In genomic region chr15:76285241-76285825, GRCh38 we compare ENCODE assay signal across 9 cellular contexts. TPM values are rescaled to one million over a fixed set of nuclear protein-coding genes. Genes with fewer than 3 reads are reported as not detected.
DNase-seq lines count a peak whose midpoint lies in the region; ATAC-seq and TF ChIP-seq lines count a peak whose summit lies in the region.
"Had no signal": no experiment of that assay in that cellular context is flagged by ENCODE, and none has a peak within 500 bp of the region (broad histone marks: within the 10 kb centered on the region; RNA-seq: fewer than 3 reads in every experiment).

No MANE protein-coding gene starts in this region.

- intact Hi-C loops in left ventricle myocardium inferior (cut with micrococcal nuclease) = no loop called here
- intact Hi-C loops in Right ventricle myocardium inferior (cut with DNase I) = no loop called here

- TF ChIP-seq CTCF in left ventricle myocardium inferior (IDR thresholded peaks at IDR 0.05; ENCODE audit: borderline replicate concordance) (peak; percentile 54), coronary artery (IDR thresholded peaks at IDR 0.05) (no peak)

- H3K4me3 ChIP-seq in left ventricle myocardium inferior (no peak overlapping the region), coronary artery (no peak overlapping the region)

- ATAC-seq in Right ventricle myocardium inferior (no peak), GM19324 (IDR thresholded peaks at IDR 0.05; ENCODE audit: low FRiP score, unreplicated experiment) (no peak)

- H3K9me3 ChIP-seq in left ventricle myocardium inferior (replicated peaks) = no peaks in the 10 kb centered on the region

- DNase-seq in left ventricle myocardium inferior = no peak
- no peak for DNase-seq in Right ventricle myocardium inferior (ENCODE audit: missing footprints)
- DNase-seq in NCI-H69 (lab: John Stamatoyannopoulos, UW) = peak; percentile 19
- peak; percentile 23 for DNase-seq in epidermal melanocyte (ENCODE audit: insufficient read length, low spot score)
- no peak for DNase-seq in middle frontal gyrus (ENCODE audit: extremely low spot score, low spot score)
- no peak for DNase-seq in GM19240 (ENCODE audit: insufficient read length, low spot score)
- DNase-seq in coronary artery (ENCODE audit: low spot score) = no peak
- DNase-seq: activated CD4-positive, CD25-positive, alpha-beta regulatory T cell had no signal

- H3K4me1 ChIP-seq in left ventricle myocardium inferior = peaks cover 5% of the 10 kb centered on the region

- H3K27ac ChIP-seq in left ventricle myocardium inferior (replicated peaks) (no peak overlapping the region), coronary artery (no peak overlapping the region)

- H3K36me3 ChIP-seq in left ventricle myocardium inferior = peaks cover 69% of the 10 kb centered on the region

- H3K27me3 ChIP-seq in left ventricle myocardium inferior (ENCODE audit: low read depth) = no peaks in the 10 kb centered on the region

RNA-seq across cellular contexts. Expression of gene ETFA, which starts 25.9 kb away (rescaled TPM):
- 511 TPM for total RNA-seq in left ventricle myocardium inferior
- 498 TPM for total RNA-seq in Right ventricle myocardium inferior

RNA-seq across cellular contexts. Expression of gene ISL2, which starts 51.2 kb away (rescaled TPM):
- total RNA-seq in left ventricle myocardium inferior (not detected), Right ventricle myocardium inferior (not detected)

Comparison
In these comparisons a context has a peak if more than half of its experiments do, and no peak if none do; other contexts are left out.
1. DNase-seq: peak in NCI-H69 (single experiment) and epidermal melanocyte (single experiment); none in left ventricle myocardium inferior (single experiment), Right ventricle myocardium inferior (single experiment), middle frontal gyrus (single experiment), GM19240 (single experiment) and coronary artery (single experiment).